2 cellular contexts compared by ENCODE assay signal in genomic region chr5:6449465-6450158, GRCh38.
TF ChIP-seq lines count a peak whose summit lies in the region.

No MANE protein-coding gene starts in this region.

TF ChIP-seq in GM23338, 12 proteins besides CTCF, POLR2A, EP300 and RAD21:
- no peak for TF ChIP-seq POLR2AphosphoS5 (IDR thresholded peaks at IDR 0.05; ENCODE audit: low read depth)
- TF ChIP-seq EZH2 (IDR thresholded peaks at IDR 0.05; ENCODE audit: low read depth, unreplicated experiment): peak; percentile 67
- TF ChIP-seq ZNF462 (CRISPR knock-in tag; IDR thresholded peaks at IDR 0.05): no peak
TF ChIP-seq in GM23338: peak in this region for 1.

TF ChIP-seq in GM12878, 131 proteins besides CTCF, POLR2A, EP300 and RAD21:
- no peak for TF ChIP-seq RCOR1 (conservative IDR thresholded peaks at IDR 0.05; ENCODE audit: low read depth, low read length)
- no peak for TF ChIP-seq RELA (IDR thresholded peaks at IDR 0.05; ENCODE audit: borderline replicate concordance, partially characterized antibody)
- TF ChIP-seq NR2C2 (IDR thresholded peaks at IDR 0.05; ENCODE audit: borderline replicate concordance, control insufficient read depth, insufficient read length, low read depth): no peak
TF ChIP-seq in GM12878: peak in this region for 0.
